Comparison of ENCODE assay signal across 8 cellular contexts in genomic region chr7:106056513-106057203, GRCh38. TPM values are rescaled to one million over a fixed set of nuclear protein-coding genes. Genes with fewer than 3 reads are reported as not detected.
A peak's percentile ranks its signal among the peaks of the same experiment; 100 is the strongest.
DNase-seq lines count a peak whose midpoint lies in the region; ATAC-seq and TF ChIP-seq lines count a peak whose summit lies in the region.

No MANE protein-coding gene starts in this region.

- H3K4me1 ChIP-seq in A673 (ENCODE audit: insufficient read depth, low read length, poor library complexity, severe bottlenecking): peaks cover 20% of the 10 kb centered on the region

- no peak overlapping the region for H3K27ac ChIP-seq in A673 (ENCODE audit: low read depth, low read length, poor library complexity, severe bottlenecking)
- H3K27ac ChIP-seq in caudate nucleus (ENCODE audit: low read depth, low read length): no peak overlapping the region

- intact Hi-C loops in A673 (cut with micrococcal nuclease; ENCODE audit: unreplicated experiment): loop anchor here (1.0 to 5.0 kb wide), 2 partner anchors 98 to 111 kb away; no protein-coding TSS in a partner anchor

- POLR2A ChIA-PET in A673 (lab: Charles Lee; ENCODE audit: low non-redundant PET): interaction anchor here (0.6 kb wide), 1 partner anchor 393 kb away, joined by 4 read pairs; no protein-coding TSS in a partner anchor

- ATAC-seq in GM18517 (IDR thresholded peaks at IDR 0.05; ENCODE audit: unreplicated experiment): peak; percentile 35
- ATAC-seq in HG03066 (IDR thresholded peaks at IDR 0.05; ENCODE audit: low read depth, unreplicated experiment): peak; percentile 34

- CTCF ChIA-PET in A673 (lab: Charles Lee): no interaction called here

- H3K27me3 ChIP-seq in A673 (replicated peaks; ENCODE audit: insufficient read depth, low read depth, low read length, poor library complexity): no peaks in the 10 kb centered on the region

- peak; percentile 85 for DNase-seq in A673 (ENCODE audit: low spot score)
- DNase-seq in NCI-H2196 treated with DMSO at 0.1 percent for 48 hours (lab: John Stamatoyannopoulos, UW; ENCODE audit: unreplicated experiment): peak; percentile 42
- DNase-seq in activated CD4-positive, CD25-positive, alpha-beta regulatory T cell (lab: John Stamatoyannopoulos, UW): peak; percentile 22 to 45 (median 39)
- peak in 53 of 61 donors; percentile 6 to 78 (median 45) for DNase-seq in caudate nucleus (lab: John Stamatoyannopoulos, UW)
- peak; percentile 90 for DNase-seq in left kidney (ENCODE audit: low read depth, low spot score)
- peak; percentile 57 to 61 for DNase-seq in stimulated activated CD4-positive, alpha-beta T cell treated with anti-CD3 and anti-CD28 coated beads, Interleukin-4, amount 100 ng/mL, for 4 hours

- TF ChIP-seq CTCF in A673 (conservative IDR thresholded peaks at IDR 0.05; ENCODE audit: low read depth, low read length): peak; percentile 90

- no peak overlapping the region for H3K4me3 ChIP-seq in A673 (ENCODE audit: low read depth, low read length, poor library complexity, severe bottlenecking)

- H3K36me3 ChIP-seq in A673 (ENCODE audit: insufficient read depth, low read length, poor library complexity, severe bottlenecking): no peaks in the 10 kb centered on the region

- H3K9me3 ChIP-seq in A673 (ENCODE audit: low read depth, low read length, poor library complexity, severe bottlenecking): no peaks in the 10 kb centered on the region

- no TSS peak for BruUV-seq in A673 (replicated peaks; lab: Mats Ljungman, UMichigan)

RNA-seq across cellular contexts. Expression of gene SYPL1, which starts 55.5 kb away (rescaled TPM):
- 64.4 and 76.4 TPM in 2 replicates for total RNA-seq in A673 (2021)

Comparison
In these comparisons a context has a peak if more than half of its experiments do, and no peak if none do; other contexts are left out.
1. DNase-seq: peak in every context shown above with its lines; median percentile 90 in left kidney; 85 in A673; 59 in stimulated activated CD4-positive, alpha-beta T cell treated with anti-CD3 and anti-CD28 coated beads, Interleukin-4, amount 100 ng/mL, for 4 hours; 45 in caudate nucleus; 42 in NCI-H2196 treated with DMSO at 0.1 percent for 48 hours; 39 in activated CD4-positive, CD25-positive, alpha-beta regulatory T cell.